ENCODE assay signal across 1 cellular context in genomic region chr2:11354363-11355154, GRCh38.
TF ChIP-seq lines count a peak whose summit lies in the region.

No MANE protein-coding gene starts in this region.

TF ChIP-seq in HepG2, 621 proteins besides CTCF, POLR2A, EP300 and RAD21 (continued from another document and continues in another):
- TF ChIP-seq KDM5B (CRISPR knock-in tag; IDR thresholded peaks at IDR 0.05; ENCODE audit: borderline replicate concordance) (peak; percentile 78), ZMYM2 (CRISPR knock-in tag; IDR thresholded peaks at IDR 0.05) (peak; percentile 84), ZNF570 (CRISPR knock-in tag; IDR thresholded peaks at IDR 0.05; ENCODE audit: borderline replicate concordance) (no peak), TSC22D2 (CRISPR knock-in tag; IDR thresholded peaks at IDR 0.05; ENCODE audit: borderline replicate concordance) (peak; percentile 97), KAT7 (CRISPR knock-in tag; IDR thresholded peaks at IDR 0.05; ENCODE audit: borderline replicate concordance) (peak; percentile 90), NPAS2 (CRISPR knock-in tag; IDR thresholded peaks at IDR 0.05; ENCODE audit: borderline replicate concordance) (no peak), ZBTB1 (CRISPR knock-in tag; IDR thresholded peaks at IDR 0.05; ENCODE audit: borderline replicate concordance) (no peak; the same call in 1 of the 2 replicates), UBTF (CRISPR knock-in tag; IDR thresholded peaks at IDR 0.05) (peak; percentile 78), FOXJ3 (CRISPR knock-in tag; IDR thresholded peaks at IDR 0.05; ENCODE audit: borderline replicate concordance) (peak; percentile 99), YEATS4 (CRISPR knock-in tag; IDR thresholded peaks at IDR 0.05; ENCODE audit: borderline replicate concordance) (peak; percentile 98), ZNF207 (IDR thresholded peaks at IDR 0.05; ENCODE audit: borderline replicate concordance) (no peak), MXD1 (CRISPR knock-in tag; IDR thresholded peaks at IDR 0.05) (peak; percentile 67; the same call in 1 of the 2 replicates), ZNF740 (CRISPR knock-in tag; IDR thresholded peaks at IDR 0.05) (peak; percentile 80; the same call in 1 of the 2 replicates), ZNF260 (CRISPR knock-in tag; IDR thresholded peaks at IDR 0.05; ENCODE audit: borderline replicate concordance, low read depth) (no peak), ZNF18 (CRISPR knock-in tag; IDR thresholded peaks at IDR 0.05; ENCODE audit: insufficient replicate concordance) (peak; percentile 82), ZNF724P (CRISPR knock-in tag; IDR thresholded peaks at IDR 0.05; ENCODE audit: borderline replicate concordance) (peak; percentile 53; the same call in 1 of the 2 replicates), GTF2F1 (IDR thresholded peaks at IDR 0.05; ENCODE audit: low read length) (no peak; the same call in 1 of the 2 replicates), MAF1 (CRISPR knock-in tag; IDR thresholded peaks at IDR 0.05; ENCODE audit: borderline replicate concordance) (peak; percentile 58; the same call in 1 of the 2 replicates), NFATC3 (CRISPR knock-in tag; IDR thresholded peaks at IDR 0.05) (no peak; the same call in 1 of the 2 replicates), SIX1 (CRISPR knock-in tag; IDR thresholded peaks at IDR 0.05; ENCODE audit: borderline replicate concordance) (peak; percentile 92), THAP8 (CRISPR knock-in tag; IDR thresholded peaks at IDR 0.05; ENCODE audit: borderline replicate concordance) (no peak), ZNF616 (CRISPR knock-in tag; IDR thresholded peaks at IDR 0.05; ENCODE audit: low read depth) (peak; percentile 83; the same call in 1 of the 2 replicates), ARNT (IDR thresholded peaks at IDR 0.05) (no peak), MLX (CRISPR knock-in tag; IDR thresholded peaks at IDR 0.05) (peak; percentile 99), CREBL2 (CRISPR knock-in tag; IDR thresholded peaks at IDR 0.05; ENCODE audit: borderline replicate concordance) (no peak), ZNF672 (CRISPR knock-in tag; IDR thresholded peaks at IDR 0.05) (no peak), ZNF646 (CRISPR knock-in tag; IDR thresholded peaks at IDR 0.05) (no peak; the same call in 1 of the 2 replicates), ZNF562 (CRISPR knock-in tag; IDR thresholded peaks at IDR 0.05; ENCODE audit: borderline replicate concordance) (no peak), ZNF720 (CRISPR knock-in tag; IDR thresholded peaks at IDR 0.05) (no peak), ZZZ3 (CRISPR knock-in tag; IDR thresholded peaks at IDR 0.05; ENCODE audit: borderline replicate concordance) (peak; percentile 86), PAXIP1 (CRISPR knock-in tag; conservative IDR thresholded peaks at IDR 0.05) (peak; percentile 99), ISL2 (CRISPR knock-in tag; IDR thresholded peaks at IDR 0.05) (peak; percentile 99), ARID5B (CRISPR knock-in tag; IDR thresholded peaks at IDR 0.05) (peak; percentile 100), ZNF841 (CRISPR knock-in tag; IDR thresholded peaks at IDR 0.05; ENCODE audit: borderline replicate concordance) (no peak), NONO (IDR thresholded peaks at IDR 0.05) (no peak), NONO (CRISPR knock-in tag; conservative IDR thresholded peaks at IDR 0.05) (peak; percentile 86), KMT2B (CRISPR knock-in tag; IDR thresholded peaks at IDR 0.05) (peak; percentile 85; the same call in 1 of the 2 replicates), ATF7 (IDR thresholded peaks at IDR 0.05) (0 out of 2 replicates have a peak, but pooled peaks have one; percentile 17), ATF7 (CRISPR knock-in tag; IDR thresholded peaks at IDR 0.05) (peak; percentile 68; the same call in 1 of the 2 replicates)
